6 cellular contexts compared by ENCODE assay signal in the genomic region with DNA sequence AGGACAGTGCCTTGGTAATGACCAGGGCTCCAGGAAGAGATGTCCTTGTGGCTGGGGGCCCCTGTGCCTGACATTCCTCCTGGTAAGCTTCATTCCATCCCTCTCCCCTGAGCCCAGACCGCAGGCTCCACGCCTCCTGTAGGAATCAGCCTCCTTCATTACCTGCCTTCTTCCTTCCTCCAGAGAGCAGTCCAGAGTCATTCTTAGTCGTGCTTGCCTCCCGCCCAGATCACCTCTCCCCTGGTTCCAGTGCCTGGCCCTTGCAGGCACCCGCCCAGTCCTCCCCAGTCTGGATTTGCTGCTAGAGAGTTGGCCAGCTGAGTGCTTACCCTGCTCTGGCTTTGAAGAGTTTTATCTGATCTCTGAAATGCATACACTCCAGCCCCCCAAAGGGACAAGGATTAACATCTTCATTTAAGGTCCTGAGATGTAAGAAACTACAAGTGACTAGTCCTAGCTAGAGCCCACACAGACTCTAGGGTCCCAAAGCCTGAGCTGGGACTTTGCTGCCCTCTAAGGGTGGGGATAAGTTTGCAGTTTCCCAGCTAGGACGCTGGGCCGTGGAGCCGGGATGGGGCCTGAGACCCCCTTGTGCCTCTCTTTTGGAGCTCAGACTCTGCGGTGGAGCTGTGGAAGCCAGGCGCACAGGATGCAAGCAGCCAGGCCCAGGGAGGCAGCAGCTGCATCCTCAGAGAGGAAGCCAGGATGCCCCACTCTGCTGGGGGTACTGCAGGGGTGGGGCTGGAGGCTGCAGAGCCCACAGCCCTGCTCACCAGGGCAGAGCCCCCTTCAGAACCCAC. TPM values are rescaled to one million over a fixed set of nuclear protein-coding genes. Genes with fewer than 3 reads are reported as not detected.
DNase-seq lines count a peak whose midpoint lies in the region; ATAC-seq and TF ChIP-seq lines count a peak whose summit lies in the region.

No MANE protein-coding gene starts in this region.

- no peaks in the 10 kb centered on the region for H3K27me3 ChIP-seq in left lung

- H3K36me3 ChIP-seq in left lung: peaks cover 0 to 9% of the 10 kb centered on the region in 2 donors

- peak; percentile 45 for DNase-seq in Ammon's horn (ENCODE audit: low spot score)
- peak; percentile 31 for DNase-seq in activated T-cell treated with anti-CD3 and anti-CD28 coated beads for 4 hours
- DNase-seq in left lung: no peak
- no peak for DNase-seq in GOT3 (lab: John Stamatoyannopoulos, UW)
- DNase-seq in LoVo (ENCODE audit: low spot score): no peak

- peak overlapping the region in 1 of 2 donors; percentile 47 for H3K4me3 ChIP-seq in left lung

- peak; percentile 33 to 61 for TF ChIP-seq CTCF in left lung (IDR thresholded peaks at IDR 0.05)

- intact Hi-C loops in left lung (cut with DNase I): no loop called here

- ATAC-seq in HG03565 (IDR thresholded peaks at IDR 0.05; ENCODE audit: unreplicated experiment) (peak; percentile 51), left lung (peak; percentile 57)

- peaks cover 11 to 48% of the 10 kb centered on the region in 2 donors for H3K4me1 ChIP-seq in left lung

- H3K27ac ChIP-seq in left lung: no peak overlapping the region

- no peaks in the 10 kb centered on the region for H3K9me3 ChIP-seq in left lung

RNA-seq across cellular contexts. Expression of a gene that starts 1.6 kb away (rescaled TPM):
- total RNA-seq in left lung: 10 to 100 TPM; 39.7 to 66.9 TPM

RNA-seq across cellular contexts. Expression of a gene that starts 10.6 kb away (rescaled TPM):
- 10 to 100 TPM; 33.0 to 52.9 TPM for total RNA-seq in left lung

RNA-seq across cellular contexts. Expression of a gene that starts 10.8 kb away (rescaled TPM):
- total RNA-seq in left lung: 10 to 100 TPM; 41.5 to 59.9 TPM

RNA-seq across cellular contexts. Expression of a gene that starts 44.6 kb away (rescaled TPM):
- total RNA-seq in left lung: 10 to 100 TPM; 32.0 to 33.1 TPM

Comparison
In these comparisons a context has a peak if more than half of its experiments do, and no peak if none do; other contexts are left out.
1. DNase-seq: peak in Ammon's horn (single experiment) and activated T-cell treated with anti-CD3 and anti-CD28 coated beads for 4 hours (single experiment); none in left lung (0 of 2), GOT3 (single experiment) and LoVo (single experiment).